Comparison of ENCODE assay signal across 7 cellular contexts in the genomic region with DNA sequence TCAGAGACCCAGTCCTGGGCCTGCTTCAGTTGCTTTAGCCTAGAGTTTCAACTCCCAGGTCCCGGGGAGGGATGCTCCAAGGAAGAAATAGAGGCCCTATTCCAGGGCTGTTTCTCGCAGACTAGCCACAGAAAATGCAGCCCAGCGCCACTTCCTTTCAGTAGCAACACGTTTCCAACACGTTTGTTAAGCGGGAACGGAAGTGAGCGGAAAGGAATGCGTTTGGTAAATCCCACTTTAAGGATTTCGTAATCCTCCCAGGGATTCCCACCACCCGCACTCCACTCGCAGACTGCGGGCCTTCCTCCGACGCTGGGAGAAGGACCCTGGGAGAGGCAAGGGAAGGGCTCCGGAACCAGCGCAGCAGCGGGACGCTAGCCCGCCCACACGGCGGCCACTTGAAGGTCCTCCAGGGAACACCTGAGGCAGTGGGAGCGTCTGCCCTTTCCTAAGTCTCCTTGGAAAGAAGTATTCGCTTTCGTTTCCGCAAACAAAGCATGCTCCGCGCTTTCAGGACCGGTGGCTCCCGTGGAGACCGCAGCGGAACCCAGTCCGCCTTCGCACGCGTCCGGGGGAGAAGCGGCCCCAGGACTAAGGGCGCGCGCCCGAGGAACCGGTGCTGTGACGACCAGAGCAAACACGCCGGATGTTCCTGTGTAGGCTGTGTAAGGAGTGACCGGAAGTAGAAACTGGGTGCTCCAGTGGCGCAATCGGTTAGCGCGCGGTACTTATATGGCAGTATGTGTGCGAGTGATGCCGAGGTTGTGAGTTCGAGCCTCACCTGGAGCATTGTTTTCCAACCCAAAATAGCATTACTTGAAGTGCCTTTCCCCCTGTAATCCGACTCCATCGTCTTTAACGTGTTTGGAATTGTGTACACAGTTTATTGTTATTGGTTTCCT.
A peak's percentile ranks its signal among the peaks of the same experiment; 100 is the strongest.
DNase-seq lines count a peak whose midpoint lies in the region; ATAC-seq and TF ChIP-seq lines count a peak whose summit lies in the region.

No MANE protein-coding gene starts in this region.

- H3K4me1 Mint-ChIP-seq in activated naive CD8-positive, alpha-beta T cell (ENCODE audit: low read depth): peaks cover 20% of the 10 kb centered on the region

- peak overlapping the region; percentile 84 for H3K27ac Mint-ChIP-seq in activated naive CD8-positive, alpha-beta T cell

- peaks cover 16% of the 10 kb centered on the region for H3K9me3 Mint-ChIP-seq in activated naive CD8-positive, alpha-beta T cell (ENCODE audit: low read depth)

- intact Hi-C loops in Right ventricle myocardium inferior (cut with DNase I) (no loop called here), tibial artery (cut with DNase I; ENCODE audit: low total_unique reads) (no loop called here)

- H3K9me3 ChIP-seq in tibial artery: peaks cover 0 to 10% (median 7%) of the 10 kb centered on the region in 3 donors

- H3K4me1 ChIP-seq in tibial artery: peaks cover 0 to 8% (median 2%) of the 10 kb centered on the region in 4 donors

- H3K4me3 Mint-ChIP-seq in activated naive CD8-positive, alpha-beta T cell: peak overlapping the region; percentile 86

- H3K27ac ChIP-seq in RWPE1: peak overlapping the region; percentile 98
- H3K27ac ChIP-seq in tibial artery: peak overlapping the region; percentile 85 to 92

- H3K27me3 Mint-ChIP-seq in activated naive CD8-positive, alpha-beta T cell: peaks cover 13% of the 10 kb centered on the region

- POLR2A ChIA-PET in RWPE1 (lab: Yijun Ruan, JAX; ENCODE audit: low non-redundant PET): interaction anchor here (1.0 kb wide), 1 partner anchor 360 kb away, joined by 4 read pairs; no protein-coding TSS in a partner anchor

- no peaks in the 10 kb centered on the region for H3K27me3 ChIP-seq in tibial artery

- CTCF ChIA-PET in RWPE1 (lab: Yijun Ruan, JAX): no interaction called here

- no peaks in the 10 kb centered on the region for H3K36me3 Mint-ChIP-seq in activated naive CD8-positive, alpha-beta T cell

- DNase-seq in HT-29 (ENCODE audit: low spot score): peak; percentile 94
- peak; percentile 89 for DNase-seq in RWPE1 (ENCODE audit: low spot score)
- peak; percentile 86 for DNase-seq in Right ventricle myocardium inferior (ENCODE audit: missing footprints)
- peak in 55 of 56 donors; percentile 12 to 85 (median 64) for DNase-seq in nucleus accumbens (lab: John Stamatoyannopoulos, UW)
- peak; percentile 79 to 91 for DNase-seq in tibial artery

- peaks cover 0 to 5% (median 0%) of the 10 kb centered on the region in 3 donors for H3K36me3 ChIP-seq in tibial artery

- peak; percentile 71 for ATAC-seq in GM18519 (IDR thresholded peaks at IDR 0.05; ENCODE audit: low FRiP score, unreplicated experiment)
- peak; percentile 96 for ATAC-seq in Right ventricle myocardium inferior

- TF ChIP-seq CTCF in RWPE1 (conservative IDR thresholded peaks at IDR 0.05; ENCODE audit: low read depth): no peak
- TF ChIP-seq CTCF in tibial artery (IDR thresholded peaks at IDR 0.05): no peak

- H3K4me3 ChIP-seq in tibial artery: peak overlapping the region; percentile 60 to 90

Comparison
In these comparisons a context has a peak if more than half of its experiments do, and no peak if none do; other contexts are left out.
1. Peak in every context shown above with its lines: DNase-seq, ATAC-seq, H3K4me3 ChIP-seq and H3K27ac ChIP-seq.